ENCODE assay signal across 18 cellular contexts in the genomic region with DNA sequence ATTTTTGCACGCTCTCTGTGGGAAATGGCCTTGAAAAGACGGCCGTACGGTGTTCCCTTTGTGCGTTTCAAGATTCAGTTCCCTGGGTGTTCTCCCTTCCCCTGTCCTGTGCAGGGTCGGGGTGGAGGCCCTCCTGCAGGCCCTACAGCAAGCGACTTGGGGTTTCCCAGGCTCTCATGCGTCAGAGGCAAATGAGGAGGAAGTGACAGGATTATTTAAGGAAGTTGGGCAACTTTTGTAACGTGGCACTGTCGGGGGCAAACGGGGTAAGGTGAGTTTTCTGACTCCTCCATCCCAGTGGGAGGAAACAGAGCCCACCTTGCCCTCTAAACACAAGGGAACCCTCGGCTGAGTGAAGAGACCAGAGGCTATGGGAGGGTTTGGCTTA. TPM values are rescaled to one million over a fixed set of nuclear protein-coding genes. Genes with fewer than 3 reads are reported as not detected.
"Had no signal": no experiment of that assay in that cellular context is flagged by ENCODE, and none has a peak within 500 bp of the region (broad histone marks: within the 10 kb centered on the region; RNA-seq: fewer than 3 reads in every experiment).

No MANE protein-coding gene starts in this region.

- H3K36me3 Mint-ChIP-seq: activated naive CD8-positive, alpha-beta T cell treated with anti-CD3 and anti-CD28 coated beads for 36 hours had no signal

- H3K27me3 ChIP-seq: body of pancreas, thyroid gland had no signal

- ATAC-seq: activated CD4-positive, CD25-positive, alpha-beta regulatory T cell treated with anti-CD3 and anti-CD28 coated beads, Interleukin-2, amount 50 U/mL, for 24 hours; body of pancreas; left ventricle myocardium superior had no signal

- H3K27ac Mint-ChIP-seq: activated naive CD8-positive, alpha-beta T cell treated with anti-CD3 and anti-CD28 coated beads for 36 hours; activated T-helper 1 cell treated with anti-CD3 and anti-CD28 coated beads, Interleukin-12 subunit alpha, Interleukin-12 subunit beta, Interleukin-2, Interleukin-4 antibody, amounts not matched to agents 30 ng/mL and 10 ng/mL and 1 ng/mL, durations not matched to agents 14 hours and 24 hours and 36 hours had no signal

- H3K4me1 ChIP-seq: body of pancreas, esophagus muscularis mucosa, sigmoid colon, thyroid gland had no signal

- FAIRE-seq: colon, kidney, urothelium cell line had no signal

- H3K9me3 ChIP-seq: body of pancreas, esophagus muscularis mucosa, sigmoid colon, thyroid gland had no signal

- H3K9me3 Mint-ChIP-seq: activated naive CD8-positive, alpha-beta T cell treated with anti-CD3 and anti-CD28 coated beads for 36 hours; activated T-helper 1 cell treated with anti-CD3 and anti-CD28 coated beads, Interleukin-12 subunit alpha, Interleukin-12 subunit beta, Interleukin-2, Interleukin-4 antibody, amounts not matched to agents 30 ng/mL and 10 ng/mL and 1 ng/mL, durations not matched to agents 14 hours and 24 hours and 36 hours had no signal

- H3K27ac ChIP-seq: body of pancreas, esophagus muscularis mucosa, sigmoid colon, thyroid gland had no signal

- H3K36me3 ChIP-seq: esophagus muscularis mucosa, sigmoid colon, thyroid gland had no signal

- H3K4me3 ChIP-seq: body of pancreas, esophagus muscularis mucosa, sigmoid colon, thyroid gland had no signal

- DNase-seq: activated naive CD8-positive, alpha-beta T cell treated with anti-CD3 and anti-CD28 coated beads for 36 hours; amygdala; caudate nucleus; hippocampal formation; kidney; left ventricle myocardium superior; mesenchymal stem cell; sigmoid colon; stimulated activated CD4-positive, alpha-beta T cell treated with anti-CD3 and anti-CD28 coated beads, Interleukin-12 subunit alpha, Interleukin-12 subunit beta, amount 100 ng/mL, for 4 hours; stimulated activated CD4-positive, alpha-beta T cell treated with anti-CD3 and anti-CD28 coated beads, Interleukin-2, amount 100 ng/mL, for 24 hours; thyroid gland had no signal

- H3K4me1 Mint-ChIP-seq: activated naive CD8-positive, alpha-beta T cell treated with anti-CD3 and anti-CD28 coated beads for 36 hours had no signal

- H3K4me3 Mint-ChIP-seq: activated naive CD8-positive, alpha-beta T cell treated with anti-CD3 and anti-CD28 coated beads for 36 hours; activated T-helper 1 cell treated with anti-CD3 and anti-CD28 coated beads, Interleukin-12 subunit alpha, Interleukin-12 subunit beta, Interleukin-2, Interleukin-4 antibody, amounts not matched to agents 30 ng/mL and 10 ng/mL and 1 ng/mL, durations not matched to agents 14 hours and 24 hours and 36 hours had no signal

RNA-seq across cellular contexts. Expression of a gene that starts 16.1 kb away (rescaled TPM):
- total RNA-seq: activated CD8-positive, alpha-beta memory T cell treated with anti-CD3 and anti-CD28 coated beads for 36 hours; activated naive CD8-positive, alpha-beta T cell treated with anti-CD3 and anti-CD28 coated beads for 36 hours; activated T-helper 1 cell treated with anti-CD3 and anti-CD28 coated beads, Interleukin-12 subunit alpha, Interleukin-12 subunit beta, Interleukin-2, Interleukin-4 antibody, amounts not matched to agents 30 ng/mL and 10 ng/mL and 1 ng/mL, durations not matched to agents 14 hours and 24 hours and 36 hours had no signal
